8 cellular contexts compared by ENCODE assay signal in genomic region chr17:39069114-39069756, GRCh38.
DNase-seq lines count a peak whose midpoint lies in the region; ATAC-seq and TF ChIP-seq lines count a peak whose summit lies in the region.

No MANE protein-coding gene starts in this region.

- H3K27ac ChIP-seq in IMR-90 (ENCODE audit: insufficient read depth, low read length), result no peak overlapping the region

- no peak overlapping the region for H3K4me3 Mint-ChIP-seq in endothelial cell (ENCODE audit: unreplicated experiment)

- H3K9me3 ChIP-seq in IMR-90 (ENCODE audit: control insufficient read depth, insufficient read depth, low read length) (no peaks in the 10 kb centered on the region), mucosa of descending colon (no peaks in the 10 kb centered on the region)

- no peaks in the 10 kb centered on the region for H3K9me1 ChIP-seq in IMR-90 (ENCODE audit: insufficient read depth, low read length)

- H3K14ac ChIP-seq in IMR-90 (replicated peaks; ENCODE audit: low read depth, low read length), result no peak overlapping the region

- no peak overlapping the region for H2BK20ac ChIP-seq in IMR-90 (ENCODE audit: low read depth, low read length)

- no peaks in the 10 kb centered on the region for H3K27me3 Mint-ChIP-seq in endothelial cell (ENCODE audit: unreplicated experiment)

- no peak overlapping the region for H2BK5ac ChIP-seq in IMR-90 (ENCODE audit: low read depth, low read length, poor library complexity, severe bottlenecking)

- no peaks in the 10 kb centered on the region for H3K9me3 Mint-ChIP-seq in endothelial cell (ENCODE audit: unreplicated experiment)

- H3K4me2 ChIP-seq in IMR-90 (ENCODE audit: low read depth, low read length), result no peak overlapping the region

- BruUV-seq in IMR-90 (replicated peaks; lab: Mats Ljungman, UMichigan), result no TSS peak

- H3K79me1 ChIP-seq in IMR-90 (ENCODE audit: low read depth in 1 of 2, low read length in 2 of 2), result no peaks in the 10 kb centered on the region

- peaks cover 29% of the 10 kb centered on the region for H3K27me3 ChIP-seq in IMR-90 (ENCODE audit: control insufficient read depth, insufficient read depth, low read length)

- POLR2A ChIA-PET in IMR-90 (lab: Charles Lee; ENCODE audit: unreplicated experiment), result no interaction called here

- no peaks in the 10 kb centered on the region for H4K20me1 ChIP-seq in IMR-90 (ENCODE audit: insufficient read depth, low read length)

- DNase-seq in NCI-H748 (lab: John Stamatoyannopoulos, UW; ENCODE audit: unreplicated experiment), result peak; percentile 43
- no peak for DNase-seq in NCI-H748 treated with DMSO at 0.1 percent for 48 hours (lab: John Stamatoyannopoulos, UW)
- DNase-seq in IMR-90, result peak; percentile 54
- peak; percentile 11 to 34 for DNase-seq in SHP77 (lab: John Stamatoyannopoulos, UW)
- DNase-seq in endothelial cell (ENCODE audit: low spot score), result peak; percentile 16
- peak in 1 of 3 donors; percentile 40 for DNase-seq in mucosa of descending colon
- DNase-seq in NCI-H187 (lab: John Stamatoyannopoulos, UW), result no peak

- intact Hi-C loops in IMR-90 (cut with micrococcal nuclease) (loop anchor here (1.0 to 10.0 kb wide), 2 partner anchors 84 to 166 kb away; no protein-coding TSS in a partner anchor), mucosa of descending colon (cut with DNase I, micrococcal nuclease) (no loop called here)

- no peak overlapping the region for H2BK15ac ChIP-seq in IMR-90 (ENCODE audit: low read depth, low read length)

- TF ChIP-seq CTCF in IMR-90 (conservative IDR thresholded peaks at IDR 0.05; ENCODE audit: low read depth, low read length), result peak; percentile 82
- TF ChIP-seq CTCF in endothelial cell (IDR thresholded peaks at IDR 0.05; ENCODE audit: unreplicated experiment), result no peak
- TF ChIP-seq CTCF in mucosa of descending colon (IDR thresholded peaks at IDR 0.05), result no peak

- in situ Hi-C loops in IMR-90 (cut with MboI; ENCODE audit: low sequenced_read_pairs), result no loop called here

- H3K4ac ChIP-seq in IMR-90 (ENCODE audit: low read depth, low read length), result no peak overlapping the region

- no peak overlapping the region for H3K9ac ChIP-seq in IMR-90 (ENCODE audit: low read depth, low read length)

- no peak for TF ChIP-seq POLR2A in IMR-90 (IDR thresholded peaks at IDR 0.05; ENCODE audit: low read depth, low read length)

- H4K91ac ChIP-seq in IMR-90 (ENCODE audit: insufficient read depth, low read depth, low read length), result no peak overlapping the region

- H2BK120ac ChIP-seq in IMR-90 (ENCODE audit: low read depth, low read length), result no peak overlapping the region

- no peak overlapping the region for H4K8ac ChIP-seq in IMR-90 (ENCODE audit: low read depth in 2 of 2, low read length in 2 of 2)

- no peak overlapping the region for H3K23ac ChIP-seq in IMR-90 (ENCODE audit: low read depth, low read length)

- H3K18ac ChIP-seq in IMR-90 (ENCODE audit: low read depth, low read length), result no peak overlapping the region

- no peak overlapping the region for H3K56ac ChIP-seq in IMR-90 (ENCODE audit: extremely low read depth, insufficient read depth, low read length)

- H2AK9ac ChIP-seq in IMR-90 (replicated peaks; ENCODE audit: low read depth, low read length, poor library complexity), result peak overlapping the region; percentile 22

- no peaks in the 10 kb centered on the region for H3K36me3 Mint-ChIP-seq in endothelial cell (ENCODE audit: low read depth, unreplicated experiment)

- H2AFZ ChIP-seq in IMR-90 (replicated peaks; ENCODE audit: low read length, poor library complexity), result no peak overlapping the region

- H4K5ac ChIP-seq in IMR-90 (ENCODE audit: low read depth, low read length), result no peak overlapping the region

- H3K36me3 ChIP-seq in IMR-90 (ENCODE audit: control insufficient read depth, insufficient read depth, low read length) (no peaks in the 10 kb centered on the region), mucosa of descending colon (ENCODE audit: low read depth) (no peaks in the 10 kb centered on the region)

- no peak overlapping the region for H2AK5ac ChIP-seq in IMR-90 (ENCODE audit: low read depth, low read length)

- no peak overlapping the region for H3K27ac Mint-ChIP-seq in endothelial cell (ENCODE audit: unreplicated experiment)

- ATAC-seq in IMR-90 (ENCODE audit: low read depth) (peak; percentile 93), mucosa of descending colon (peak; percentile 67), GM19351 (IDR thresholded peaks at IDR 0.05; ENCODE audit: unreplicated experiment) (no peak)

- CTCF ChIA-PET in IMR-90 (lab: Yijun Ruan, JAX), result interaction anchor here (1.5 kb wide), 1 partner anchor 84 kb away, joined by 5 read pairs; no protein-coding TSS in a partner anchor

- H3K4me1 ChIP-seq in IMR-90 (ENCODE audit: control insufficient read depth, insufficient read depth, low read length), result peaks cover 6% of the 10 kb centered on the region
- H3K4me1 ChIP-seq in mucosa of descending colon (ENCODE audit: low read depth), result no peaks in the 10 kb centered on the region

- WGBS in IMR-90 (ENCODE audit: extremely low coverage in 2 of 2, insufficient read length in 1 of 2), 2 experiments, result 63% methylated on average over 3 of the region's 8 CpGs; no CpG with 5 or more reads in 1 of the 2 experiments

- H3K4me1 Mint-ChIP-seq in endothelial cell (ENCODE audit: unreplicated experiment), result no peaks in the 10 kb centered on the region

- dilution Hi-C loops in IMR-90 (cut with HindIII; ENCODE audit: low sequenced_read_pairs, unreplicated experiment), result no loop called here

- H3K4me3 ChIP-seq in IMR-90 (ENCODE audit: insufficient read depth, low read depth, low read length) (no peak overlapping the region), mucosa of descending colon (no peak overlapping the region)

- TF ChIP-seq RAD21 in IMR-90 (IDR thresholded peaks at IDR 0.05; ENCODE audit: low read length), result peak; percentile 78

TF ChIP-seq in IMR-90, 13 proteins besides CTCF, POLR2A, EP300 and RAD21:
- TF ChIP-seq BHLHE40 (IDR thresholded peaks at IDR 0.05; ENCODE audit: low read depth, low read length) (no peak), SMC3 (IDR thresholded peaks at IDR 0.05; ENCODE audit: low read depth, low read length) (peak; percentile 80)

Comparison
In these comparisons a context has a peak if more than half of its experiments do, and no peak if none do; other contexts are left out.
1. DNase-seq: peak in NCI-H748 (single experiment), IMR-90 (single experiment), SHP77 (2 of 2) and endothelial cell (single experiment); none in NCI-H748 treated with DMSO at 0.1 percent for 48 hours (single experiment) and NCI-H187 (0 of 2).